Comparison of ENCODE assay signal across 14 cellular contexts in genomic region chr20:48631114-48632016, GRCh38.
DNase-seq lines count a peak whose midpoint lies in the region; ATAC-seq and TF ChIP-seq lines count a peak whose summit lies in the region.
"Had no signal": no experiment of that assay in that cellular context is flagged by ENCODE, and none has a peak within 500 bp of the region (broad histone marks: within the 10 kb centered on the region; RNA-seq: fewer than 3 reads in every experiment).

No MANE protein-coding gene starts in this region.

- H3K4me3 ChIP-seq in PC-3 (ENCODE audit: low read length) (no peak overlapping the region), epithelial cell of esophagus (ENCODE audit: low read length) (no peak overlapping the region), right cardiac atrium (ENCODE audit: low read length) (no peak overlapping the region)
- H3K4me3 ChIP-seq: ovary had no signal

- BruUV-seq in PC-3 (replicated peaks; lab: Mats Ljungman, UMichigan), result no TSS peak

- H3K4me3 Mint-ChIP-seq in activated naive CD8-positive, alpha-beta T cell treated with anti-CD3 and anti-CD28 coated beads, Interleukin-2, amount 50 U/mL, for 24 hours, result no peak overlapping the region
- no peak overlapping the region for H3K4me3 Mint-ChIP-seq in activated naive CD8-positive, alpha-beta T cell treated with anti-CD3 and anti-CD28 coated beads for 36 hours
- no peak overlapping the region for H3K4me3 Mint-ChIP-seq in stimulated activated naive CD8-positive, alpha-beta T cell treated with anti-CD3 and anti-CD28 coated beads, Interleukin-15, amount 100 ng/mL, for 72 hours

- H3K9ac ChIP-seq in PC-3 (ENCODE audit: low read length), result no peak overlapping the region
- H3K9ac ChIP-seq: KMS-11 had no signal

- no peaks in the 10 kb centered on the region for H3K9me2 ChIP-seq in PC-3 (replicated peaks; ENCODE audit: low read length)

- H3K9me3 ChIP-seq in PC-3 (ENCODE audit: low read length) (no peaks in the 10 kb centered on the region), right cardiac atrium (ENCODE audit: control insufficient read depth, low read length) (no peaks in the 10 kb centered on the region)
- H3K9me3 ChIP-seq: ovary had no signal

- intact Hi-C loops in PC-3 (cut with micrococcal nuclease), result no loop called here
- intact Hi-C loops in right cardiac atrium (cut with DNase I), result no loop called here

- H3K27ac ChIP-seq in PC-3 (ENCODE audit: low read length) (no peak overlapping the region), temporal lobe (ENCODE audit: low read depth, low read length) (peak overlapping the region; percentile 23), right cardiac atrium (ENCODE audit: low read length) (no peak overlapping the region)
- H3K27ac ChIP-seq: KMS-11, ovary had no signal

- H3K4me1 Mint-ChIP-seq in activated naive CD8-positive, alpha-beta T cell treated with anti-CD3 and anti-CD28 coated beads, Interleukin-2, amount 50 U/mL, for 24 hours, result peaks cover 12% of the 10 kb centered on the region
- peaks cover 14% of the 10 kb centered on the region for H3K4me1 Mint-ChIP-seq in activated naive CD8-positive, alpha-beta T cell treated with anti-CD3 and anti-CD28 coated beads for 36 hours
- peaks cover 44% of the 10 kb centered on the region for H3K4me1 Mint-ChIP-seq in stimulated activated naive CD8-positive, alpha-beta T cell treated with anti-CD3 and anti-CD28 coated beads, Interleukin-15, amount 100 ng/mL, for 72 hours

- no peaks in the 10 kb centered on the region for H3K27me3 Mint-ChIP-seq in activated naive CD8-positive, alpha-beta T cell treated with anti-CD3 and anti-CD28 coated beads, Interleukin-2, amount 50 U/mL, for 24 hours
- H3K27me3 Mint-ChIP-seq in activated naive CD8-positive, alpha-beta T cell treated with anti-CD3 and anti-CD28 coated beads for 36 hours, result no peaks in the 10 kb centered on the region
- no peaks in the 10 kb centered on the region for H3K27me3 Mint-ChIP-seq in stimulated activated naive CD8-positive, alpha-beta T cell treated with anti-CD3 and anti-CD28 coated beads, Interleukin-15, amount 100 ng/mL, for 72 hours

- H3K4me1 ChIP-seq in PC-3 (ENCODE audit: insufficient read depth, low read length) (no peaks in the 10 kb centered on the region), right cardiac atrium (ENCODE audit: control insufficient read depth, insufficient read depth, low read length) (no peaks in the 10 kb centered on the region)

- no peaks in the 10 kb centered on the region for H3F3A ChIP-seq in PC-3 (ENCODE audit: low read length, unreplicated experiment)

- H3K27ac Mint-ChIP-seq in activated naive CD8-positive, alpha-beta T cell treated with anti-CD3 and anti-CD28 coated beads, Interleukin-2, amount 50 U/mL, for 24 hours, result peak overlapping the region; percentile 18
- H3K27ac Mint-ChIP-seq in activated naive CD8-positive, alpha-beta T cell treated with anti-CD3 and anti-CD28 coated beads for 36 hours, result no peak overlapping the region
- H3K27ac Mint-ChIP-seq in stimulated activated naive CD8-positive, alpha-beta T cell treated with anti-CD3 and anti-CD28 coated beads, Interleukin-15, amount 100 ng/mL, for 72 hours, result no peak overlapping the region

- H3K36me3 ChIP-seq in PC-3 (ENCODE audit: low read depth, low read length), result no peaks in the 10 kb centered on the region
- H3K36me3 ChIP-seq: ovary had no signal

- 90% methylated on average over 16 of the region's 16 CpGs for WGBS in right cardiac atrium

- no peak overlapping the region for H2AFZ ChIP-seq in PC-3 (ENCODE audit: low read length)

- H4K20me1 ChIP-seq in PC-3 (ENCODE audit: low read length), result no peaks in the 10 kb centered on the region

- POLR2A ChIA-PET in PC-3 (lab: Charles Lee; ENCODE audit: unreplicated experiment), result no interaction called here

- no peaks in the 10 kb centered on the region for H3K27me3 ChIP-seq in PC-3 (ENCODE audit: low read length)
- no peaks in the 10 kb centered on the region for H3K27me3 ChIP-seq in right cardiac atrium (ENCODE audit: control insufficient read depth, insufficient read depth)
- H3K27me3 ChIP-seq: ovary had no signal

- no peaks in the 10 kb centered on the region for H3K79me2 ChIP-seq in PC-3 (ENCODE audit: low read length)

- H3K36me3 Mint-ChIP-seq in activated naive CD8-positive, alpha-beta T cell treated with anti-CD3 and anti-CD28 coated beads, Interleukin-2, amount 50 U/mL, for 24 hours (ENCODE audit: low read depth), result peaks cover 29% of the 10 kb centered on the region
- H3K36me3 Mint-ChIP-seq in activated naive CD8-positive, alpha-beta T cell treated with anti-CD3 and anti-CD28 coated beads for 36 hours, result peaks cover 13% of the 10 kb centered on the region

- H3K4me2 ChIP-seq in PC-3 (ENCODE audit: low read length), result no peak overlapping the region
- H3K4me2 ChIP-seq: KMS-11 had no signal

- no peak for DNase-seq in activated naive CD8-positive, alpha-beta T cell treated with anti-CD3 and anti-CD28 coated beads, Interleukin-2, amount 50 U/mL, for 24 hours
- DNase-seq in activated naive CD8-positive, alpha-beta T cell treated with anti-CD3 and anti-CD28 coated beads for 36 hours, result no peak
- DNase-seq in PC-3 (no peak), epithelial cell of esophagus (ENCODE audit: low read depth) (peak; percentile 11), right cardiac atrium (no peak)
- no peak for DNase-seq in stimulated activated naive CD8-positive, alpha-beta T cell treated with anti-CD3 and anti-CD28 coated beads, Interleukin-15, amount 100 ng/mL, for 72 hours
- DNase-seq: ACHN; amniotic stem cell; DMS53; effector CD4-positive, alpha-beta T cell; ovary had no signal

- CTCF ChIA-PET in PC-3 (lab: Charles Lee), result no interaction called here

- ATAC-seq in activated naive CD8-positive, alpha-beta T cell treated with anti-CD3 and anti-CD28 coated beads, Interleukin-2, amount 50 U/mL, for 24 hours, result no peak
- ATAC-seq in PC-3 (0 out of 2 replicates have a peak, but pooled peaks have one; percentile 25), HG02623 (IDR thresholded peaks at IDR 0.05; ENCODE audit: unreplicated experiment) (no peak), right cardiac atrium (no peak)
- no peak for ATAC-seq in stimulated activated naive CD8-positive, alpha-beta T cell treated with anti-CD3 and anti-CD28 coated beads, Interleukin-15, amount 100 ng/mL, for 72 hours

- H3K9me3 Mint-ChIP-seq in activated naive CD8-positive, alpha-beta T cell treated with anti-CD3 and anti-CD28 coated beads, Interleukin-2, amount 50 U/mL, for 24 hours, result no peaks in the 10 kb centered on the region
- no peaks in the 10 kb centered on the region for H3K9me3 Mint-ChIP-seq in activated naive CD8-positive, alpha-beta T cell treated with anti-CD3 and anti-CD28 coated beads for 36 hours
- H3K9me3 Mint-ChIP-seq in stimulated activated naive CD8-positive, alpha-beta T cell treated with anti-CD3 and anti-CD28 coated beads, Interleukin-15, amount 100 ng/mL, for 72 hours, result no peaks in the 10 kb centered on the region

- TF ChIP-seq CTCF in PC-3 (conservative IDR thresholded peaks at IDR 0.05; ENCODE audit: low read depth, low read length), result no peak
- no peak for TF ChIP-seq CTCF in epithelial cell of esophagus (IDR thresholded peaks at IDR 0.05; ENCODE audit: insufficient read depth, low read depth, low read length, missing control alignments)
